ENCODE assay signal across 8 cellular contexts in the genomic region with DNA sequence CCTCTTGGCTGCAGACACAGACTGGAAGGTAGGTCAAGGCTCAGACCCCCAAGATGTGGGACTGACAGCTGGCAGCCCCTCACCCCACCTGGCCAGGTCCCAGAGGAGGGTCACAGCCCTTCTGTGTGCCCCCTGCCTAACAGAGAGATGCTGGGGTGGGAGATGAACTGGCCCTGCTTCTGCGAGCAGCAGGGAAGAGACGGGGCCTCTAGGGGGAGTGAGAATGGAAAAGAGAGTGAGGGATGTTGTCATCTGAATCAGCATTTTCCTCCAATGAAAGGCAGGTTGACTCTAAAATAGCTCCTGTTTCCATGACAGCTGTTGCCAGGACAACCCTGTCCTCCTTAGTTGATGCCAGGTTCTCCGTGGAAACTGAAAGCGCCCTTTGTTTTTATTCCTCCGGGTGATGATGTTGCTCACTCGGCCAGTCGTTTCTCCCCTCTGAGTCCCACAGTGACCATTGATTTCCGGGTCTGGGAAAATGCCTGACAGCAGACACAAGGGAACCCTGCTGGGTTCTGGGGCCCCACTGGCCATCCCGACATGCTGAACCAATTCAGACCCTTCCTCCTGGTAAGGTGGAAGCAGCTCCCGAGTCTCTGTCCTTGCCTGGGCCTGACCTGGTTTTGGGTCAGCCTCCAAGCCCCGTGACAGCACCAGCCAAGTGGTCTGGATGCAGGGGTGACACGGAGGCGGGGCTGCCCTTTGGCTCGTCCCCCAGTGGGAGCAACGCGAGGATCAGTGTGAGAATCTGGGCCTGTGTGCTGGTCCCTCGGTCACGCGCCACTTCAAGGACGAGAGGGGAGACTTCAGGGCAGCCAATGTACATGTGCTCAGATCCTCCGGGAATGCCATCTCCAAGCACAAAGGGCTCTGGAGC. TPM values are rescaled to one million over a fixed set of nuclear protein-coding genes. Genes with fewer than 3 reads are reported as not detected.
DNase-seq lines count a peak whose midpoint lies in the region; ATAC-seq lines count a peak whose summit lies in the region.

No MANE protein-coding gene starts in this region.

- no peak overlapping the region for H3K4me3 Mint-ChIP-seq in effector memory CD8-positive, alpha-beta T cell

- ATAC-seq in GM18867 (IDR thresholded peaks at IDR 0.05; ENCODE audit: unreplicated experiment) (peak; percentile 64), HG03354 (IDR thresholded peaks at IDR 0.05; ENCODE audit: poor library complexity, severe bottlenecking, unreplicated experiment) (peak; percentile 80)
- ATAC-seq in effector memory CD8-positive, alpha-beta T cell (replicated peaks): peak; percentile 54

- DNase-seq in AG08396 (ENCODE audit: low spot score) (peak; percentile 97), NCI-H345 (lab: John Stamatoyannopoulos, UW) (peak; percentile 85), lung microvascular endothelial cell (ENCODE audit: low read depth in 2 of 2) (peak; percentile 97 to 98)
- DNase-seq in activated CD4-positive, alpha-beta T cell treated with anti-CD3 and anti-CD28 coated beads for 24 hours (ENCODE audit: low read depth in 2 of 2): peak; percentile 46 to 69
- DNase-seq in effector memory CD8-positive, alpha-beta T cell: no peak
- DNase-seq in stimulated activated CD8-positive, alpha-beta memory T cell treated with anti-CD3 and anti-CD28 coated beads, Interleukin-7, amount 100 ng/mL, for 24 hours (ENCODE audit: low read depth): peak; percentile 24

- peaks cover 0 to 7% of the 10 kb centered on the region in 2 donors for H3K4me1 Mint-ChIP-seq in effector memory CD8-positive, alpha-beta T cell (ENCODE audit: low read depth in 2 of 2)

- peaks cover 6 to 68% of the 10 kb centered on the region in 2 donors for H3K27me3 Mint-ChIP-seq in effector memory CD8-positive, alpha-beta T cell

- no peaks in the 10 kb centered on the region for H3K36me3 Mint-ChIP-seq in effector memory CD8-positive, alpha-beta T cell (ENCODE audit: insufficient read depth)

- no peaks in the 10 kb centered on the region for H3K9me3 Mint-ChIP-seq in effector memory CD8-positive, alpha-beta T cell

- peak overlapping the region in 1 of 2 donors; percentile 83 for H3K27ac Mint-ChIP-seq in effector memory CD8-positive, alpha-beta T cell

RNA-seq across cellular contexts. Expression of gene NDRG4, which starts 4.7 kb away (rescaled TPM):
- 88.5 and 229 TPM in 2 replicates for total RNA-seq in lung microvascular endothelial cell

RNA-seq across cellular contexts. Expression of gene SETD6, which starts 20.1 kb away (rescaled TPM):
- 4.8 and 10.5 TPM in 2 replicates for total RNA-seq in lung microvascular endothelial cell

Comparison
In these comparisons a context has a peak if more than half of its experiments do, and no peak if none do; other contexts are left out.
1. DNase-seq: peak in AG08396 (single experiment), NCI-H345 (single experiment), activated CD4-positive, alpha-beta T cell treated with anti-CD3 and anti-CD28 coated beads for 24 hours (2 of 2), lung microvascular endothelial cell (2 of 2) and stimulated activated CD8-positive, alpha-beta memory T cell treated with anti-CD3 and anti-CD28 coated beads, Interleukin-7, amount 100 ng/mL, for 24 hours (single experiment); none in effector memory CD8-positive, alpha-beta T cell (0 of 3).
2. Peak in every context shown above with its lines, with median percentiles within 50 percentile points of each other: ATAC-seq.